20 cellular contexts compared by ENCODE assay signal in the genomic region with DNA sequence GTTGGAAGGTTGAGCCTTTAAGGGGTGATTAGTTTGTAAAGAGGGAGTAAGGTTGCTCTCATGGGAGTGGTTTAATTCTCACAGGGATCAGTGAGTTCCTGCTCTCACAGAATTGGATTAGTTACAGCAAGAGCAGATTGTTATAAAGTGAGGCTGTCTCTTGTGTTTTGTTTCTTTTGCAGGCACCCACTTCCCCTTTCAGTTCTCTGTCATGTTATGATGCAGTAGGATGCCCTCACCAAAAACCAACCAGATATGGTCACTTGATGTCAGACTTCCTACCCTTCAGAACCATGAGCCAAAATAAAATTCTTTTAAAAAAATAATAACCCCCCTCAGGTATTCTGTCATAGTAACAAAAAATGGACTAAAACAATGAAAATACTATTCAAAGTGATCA. TPM values are rescaled to one million over a fixed set of nuclear protein-coding genes. Genes with fewer than 3 reads are reported as not detected.
DNase-seq lines count a peak whose midpoint lies in the region; ATAC-seq, FAIRE-seq and TF ChIP-seq lines count a peak whose summit lies in the region.
"Had no signal": no experiment of that assay in that cellular context is flagged by ENCODE, and none has a peak within 500 bp of the region (broad histone marks: within the 10 kb centered on the region; RNA-seq: fewer than 3 reads in every experiment).

No MANE protein-coding gene starts in this region.

- no peaks in the 10 kb centered on the region for H3K9me3 Mint-ChIP-seq in activated CD4-positive, alpha-beta memory T cell treated with anti-CD3 and anti-CD28 coated beads, Interleukin-2, amount 10 ng/mL, durations not matched to agents 7 days and 5 days
- no peaks in the 10 kb centered on the region for H3K9me3 Mint-ChIP-seq in CD14-positive monocyte
- H3K9me3 Mint-ChIP-seq: T-cell had no signal

- POLR2A ChIA-PET in activated CD4-positive, alpha-beta memory T cell treated with anti-CD3 and anti-CD28 coated beads, Interleukin-2, amount 10 ng/mL, durations not matched to agents 7 days and 5 days (lab: Charles Lee), result no interaction called here

- CTCF ChIA-PET in activated CD4-positive, alpha-beta memory T cell treated with anti-CD3 and anti-CD28 coated beads, Interleukin-2, amount 10 ng/mL, durations not matched to agents 7 days and 5 days (lab: Charles Lee), result no interaction called here

- intact Hi-C loops in CD14-positive monocyte (cut with micrococcal nuclease), result no loop called here

- ATAC-seq in GM18867 (IDR thresholded peaks at IDR 0.05; ENCODE audit: unreplicated experiment), result peak; percentile 48
- peak; percentile 53 for ATAC-seq in GM21576 (IDR thresholded peaks at IDR 0.05; ENCODE audit: unreplicated experiment)
- ATAC-seq: HepG2, T-cell had no signal

- H3K36me3 Mint-ChIP-seq in activated CD4-positive, alpha-beta memory T cell treated with anti-CD3 and anti-CD28 coated beads, Interleukin-2, amount 10 ng/mL, durations not matched to agents 7 days and 5 days (ENCODE audit: low read depth), result no peaks in the 10 kb centered on the region
- H3K36me3 Mint-ChIP-seq in CD14-positive monocyte, result no peaks in the 10 kb centered on the region
- H3K36me3 Mint-ChIP-seq: T-cell had no signal

- H3K27ac Mint-ChIP-seq in activated CD4-positive, alpha-beta memory T cell treated with anti-CD3 and anti-CD28 coated beads, Interleukin-2, amount 10 ng/mL, durations not matched to agents 7 days and 5 days, result no peak overlapping the region
- H3K27ac Mint-ChIP-seq in CD14-positive monocyte, result no peak overlapping the region
- H3K27ac Mint-ChIP-seq: T-cell had no signal

- DNase-seq in NCI-H524 treated with DMSO at 0.1 percent for 48 hours (lab: John Stamatoyannopoulos, UW) (peak; percentile 28), CD14-positive monocyte (ENCODE audit: low spot score) (no peak)
- DNase-seq in activated CD4-positive, alpha-beta memory T cell treated with anti-CD3 and anti-CD28 coated beads, Interleukin-2, amount 10 ng/mL, durations not matched to agents 7 days and 5 days, result no peak
- no peak for DNase-seq in stimulated activated CD4-positive, alpha-beta T cell treated with anti-CD3 and anti-CD28 coated beads, Interleukin-12 subunit alpha, Interleukin-12 subunit beta, amount 100 ng/mL, for 4 hours
- DNase-seq: Caco-2, EL, HCEC 1CT, NCI-H1105 treated with DMSO at 0.1 percent for 48 hours, NCI-H1930, NCI-H510A, SHP77, SK-N-SH, T-cell, T-helper 9 cell had no signal

- peak; percentile 62 for FAIRE-seq in colon (lab: Jason Lieb, UNC)
- FAIRE-seq: HepG2 had no signal

- no peaks in the 10 kb centered on the region for H3K27me3 Mint-ChIP-seq in activated CD4-positive, alpha-beta memory T cell treated with anti-CD3 and anti-CD28 coated beads, Interleukin-2, amount 10 ng/mL, durations not matched to agents 7 days and 5 days
- peaks cover 0 to 3% (median 2%) of the 10 kb centered on the region in 3 donors for H3K27me3 Mint-ChIP-seq in CD14-positive monocyte (ENCODE audit: low read depth in 3 of 3)

- H3K4me3 Mint-ChIP-seq in activated CD4-positive, alpha-beta memory T cell treated with anti-CD3 and anti-CD28 coated beads, Interleukin-2, amount 10 ng/mL, durations not matched to agents 7 days and 5 days, result no peak overlapping the region
- no peak overlapping the region for H3K4me3 Mint-ChIP-seq in CD14-positive monocyte
- H3K4me3 Mint-ChIP-seq: T-cell had no signal

- no peak for TF ChIP-seq CTCF in CD14-positive monocyte (IDR thresholded peaks at IDR 0.05)

- H3K4me1 Mint-ChIP-seq in activated CD4-positive, alpha-beta memory T cell treated with anti-CD3 and anti-CD28 coated beads, Interleukin-2, amount 10 ng/mL, durations not matched to agents 7 days and 5 days, result no peaks in the 10 kb centered on the region
- no peaks in the 10 kb centered on the region for H3K4me1 Mint-ChIP-seq in CD14-positive monocyte
- H3K4me1 Mint-ChIP-seq: T-cell had no signal

RNA-seq across cellular contexts. Expression of a gene that starts 19.9 kb away (rescaled TPM):
- not detected for total RNA-seq in activated CD4-positive, alpha-beta memory T cell treated with anti-CD3 and anti-CD28 coated beads, Interleukin-2, amount 10 ng/mL, durations not matched to agents 7 days and 5 days
- not detected for polyA plus RNA-seq in CD14-positive monocyte
- total RNA-seq: MCF 10A, OCI-LY7 had no signal
